9 cellular contexts compared by ENCODE assay signal in genomic region chr21:35226960-35227741, GRCh38.
DNase-seq lines count a peak whose midpoint lies in the region; ATAC-seq and FAIRE-seq lines count a peak whose summit lies in the region.
"Had no signal": no experiment of that assay in that cellular context is flagged by ENCODE, and none has a peak within 500 bp of the region (broad histone marks: within the 10 kb centered on the region; RNA-seq: fewer than 3 reads in every experiment).

No MANE protein-coding gene starts in this region.

- ATAC-seq in GM19455 (IDR thresholded peaks at IDR 0.05; ENCODE audit: unreplicated experiment) = peak; percentile 78
- ATAC-seq in HG03460 (IDR thresholded peaks at IDR 0.05; ENCODE audit: unreplicated experiment) = peak; percentile 69

- FAIRE-seq in urothelium cell line (lab: Jason Lieb, UNC) = no peak
- FAIRE-seq: endometrium had no signal

- DNase-seq in DMS53 (lab: John Stamatoyannopoulos, UW) (peak; percentile 91), T follicular helper cell (ENCODE audit: low read depth) (peak; percentile 32), medulla oblongata (ENCODE audit: extremely low spot score) (peak; percentile 12), NCI-H1105 (lab: John Stamatoyannopoulos, UW) (no peak), NCI-H2171 (lab: John Stamatoyannopoulos, UW) (no peak), urothelium cell line (ENCODE audit: low spot score) (no peak)

Comparison
In these comparisons a context has a peak if more than half of its experiments do, and no peak if none do; other contexts are left out.
1. DNase-seq: peak in DMS53 (single experiment), T follicular helper cell (single experiment) and medulla oblongata (single experiment); none in NCI-H1105 (single experiment), NCI-H2171 (single experiment) and urothelium cell line (single experiment).